Comparison of ENCODE assay signal across 18 cellular contexts in genomic region chr19:40650749-40651305, GRCh38. TPM values are rescaled to one million over a fixed set of nuclear protein-coding genes. Genes with fewer than 3 reads are reported as not detected.
DNase-seq lines count a peak whose midpoint lies in the region; ATAC-seq and TF ChIP-seq lines count a peak whose summit lies in the region.
"Had no signal": no experiment of that assay in that cellular context is flagged by ENCODE, and none has a peak within 500 bp of the region (broad histone marks: within the 10 kb centered on the region; RNA-seq: fewer than 3 reads in every experiment).

No MANE protein-coding gene starts in this region.

- peaks cover 7% of the 10 kb centered on the region for H3K4me1 ChIP-seq in right cardiac atrium (ENCODE audit: control insufficient read depth, insufficient read depth, low read length)

- H3K27me3 Mint-ChIP-seq in chondrocyte (ENCODE audit: low read depth) (no peaks in the 10 kb centered on the region), WTC11 (ENCODE audit: low read depth) (peaks cover 12% of the 10 kb centered on the region)

- H3K27me3 ChIP-seq in right cardiac atrium (ENCODE audit: control insufficient read depth, insufficient read depth) = no peaks in the 10 kb centered on the region

- DNase-seq in GM04503 (ENCODE audit: low read depth) (peak; percentile 94), chondrocyte (ENCODE audit: low spot score) (no peak), right cardiac atrium (peak in 1 of 3 donors; percentile 32), stromal cell of bone marrow (ENCODE audit: low read depth) (peak; percentile 94), HuH-7 (ENCODE audit: low spot score) (no peak), WTC11 (ENCODE audit: low spot score) (no peak), amygdala (lab: John Stamatoyannopoulos, UW) (no peak)
- DNase-seq: activated CD8-positive, alpha-beta memory T cell treated with anti-CD3 and anti-CD28 coated beads for 24 hours; activated naive CD4-positive, alpha-beta T cell treated with anti-CD3 and anti-CD28 coated beads, Interleukin-2, amount 10 ng/mL, durations not matched to agents 7 days and 5 days; CD4-positive, CD25-positive, alpha-beta regulatory T cell; hippocampal formation; NCI-H1930; stimulated activated CD4-positive, alpha-beta T cell treated with anti-CD3 and anti-CD28 coated beads, Interleukin-2, amount 100 ng/mL, for 48 hours had no signal

- H3K4me3 Mint-ChIP-seq in chondrocyte (ENCODE audit: unreplicated experiment) = no peak overlapping the region
- no peak overlapping the region for H3K4me3 Mint-ChIP-seq in WTC11
- H3K4me3 Mint-ChIP-seq: activated naive CD4-positive, alpha-beta T cell treated with anti-CD3 and anti-CD28 coated beads, Interleukin-2, amount 10 ng/mL, durations not matched to agents 7 days and 5 days; dendritic cell treated with granulocyte-macrophage colony-stimulating factor and Interleukin-4, amounts not matched to agents 40 ng/mL and 50 ng/mL, for 4 days; stimulated activated memory B cell treated with anti-CD40 and anti-IgM and Interleukin-4, amounts not matched to agents 10 μg/mL and 1 μg/mL and 100 μg/mL, for 72 hours had no signal

- no peaks in the 10 kb centered on the region for H3K9me3 ChIP-seq in right cardiac atrium (ENCODE audit: control insufficient read depth, low read length)
- H3K9me3 ChIP-seq: prostate gland had no signal

- POLR2A ChIA-PET in WTC11 (lab: Charles Lee) = no interaction called here

- no peak overlapping the region for H3K4me3 ChIP-seq in right cardiac atrium (ENCODE audit: low read length)
- H3K4me3 ChIP-seq: prostate gland had no signal

- CTCF ChIA-PET in WTC11 (lab: Charles Lee) = interaction anchor here (1.2 to 2.2 kb wide), 2 partner anchors 11 to 12 kb away, joined by 4 to 8 read pairs; no protein-coding TSS in a partner anchor

- ATAC-seq in right cardiac atrium = peak; percentile 7 to 50
- ATAC-seq in WTC11 = no peak
- ATAC-seq in GM21367 (IDR thresholded peaks at IDR 0.05; ENCODE audit: unreplicated experiment) = no peak
- ATAC-seq: stimulated activated memory B cell treated with anti-CD40 and anti-IgM and Interleukin-4, amounts not matched to agents 10 μg/mL and 1 μg/mL and 100 μg/mL, for 72 hours had no signal

- no peak for TF ChIP-seq CTCF in chondrocyte (IDR thresholded peaks at IDR 0.05)
- no peak for TF ChIP-seq CTCF in WTC11 (IDR thresholded peaks at IDR 0.05)

- no peaks in the 10 kb centered on the region for H3K36me3 Mint-ChIP-seq in chondrocyte (ENCODE audit: low read depth)
- H3K36me3 Mint-ChIP-seq in WTC11 = peaks cover 7% of the 10 kb centered on the region
- H3K36me3 Mint-ChIP-seq: activated naive CD4-positive, alpha-beta T cell treated with anti-CD3 and anti-CD28 coated beads, Interleukin-2, amount 10 ng/mL, durations not matched to agents 7 days and 5 days; CD4-positive, CD25-positive, alpha-beta regulatory T cell; stimulated activated memory B cell treated with anti-CD40 and anti-IgM and Interleukin-4, amounts not matched to agents 10 μg/mL and 1 μg/mL and 100 μg/mL, for 72 hours had no signal

- H3K27ac Mint-ChIP-seq in chondrocyte (ENCODE audit: unreplicated experiment) = peak overlapping the region; percentile 85
- H3K27ac Mint-ChIP-seq in WTC11 = no peak overlapping the region
- H3K27ac Mint-ChIP-seq: activated naive CD4-positive, alpha-beta T cell treated with anti-CD3 and anti-CD28 coated beads, Interleukin-2, amount 10 ng/mL, durations not matched to agents 7 days and 5 days; dendritic cell treated with granulocyte-macrophage colony-stimulating factor and Interleukin-4, amounts not matched to agents 40 ng/mL and 50 ng/mL, for 4 days; stimulated activated memory B cell treated with anti-CD40 and anti-IgM and Interleukin-4, amounts not matched to agents 10 μg/mL and 1 μg/mL and 100 μg/mL, for 72 hours had no signal

- peaks cover 2% of the 10 kb centered on the region for H3K9me3 Mint-ChIP-seq in chondrocyte (ENCODE audit: low read depth)
- peaks cover 7% of the 10 kb centered on the region for H3K9me3 Mint-ChIP-seq in WTC11
- H3K9me3 Mint-ChIP-seq: activated naive CD4-positive, alpha-beta T cell treated with anti-CD3 and anti-CD28 coated beads, Interleukin-2, amount 10 ng/mL, durations not matched to agents 7 days and 5 days; CD4-positive, CD25-positive, alpha-beta regulatory T cell; dendritic cell treated with granulocyte-macrophage colony-stimulating factor and Interleukin-4, amounts not matched to agents 40 ng/mL and 50 ng/mL, for 4 days; stimulated activated memory B cell treated with anti-CD40 and anti-IgM and Interleukin-4, amounts not matched to agents 10 μg/mL and 1 μg/mL and 100 μg/mL, for 72 hours had no signal

- intact Hi-C loops in right cardiac atrium (cut with DNase I) = no loop called here

- 81% methylated on average over 8 of the region's 8 CpGs for WGBS in right cardiac atrium

- H3K27ac ChIP-seq in right cardiac atrium (ENCODE audit: low read length) = peak overlapping the region; percentile 86
- H3K27ac ChIP-seq: KMS-11 had no signal

- H3K4me1 Mint-ChIP-seq in chondrocyte (ENCODE audit: low read depth) = peaks cover 32% of the 10 kb centered on the region
- no peaks in the 10 kb centered on the region for H3K4me1 Mint-ChIP-seq in WTC11

TF ChIP-seq in WTC11, 78 proteins besides CTCF, POLR2A, EP300 and RAD21:
- TF ChIP-seq ESRRA (CRISPR knock-in tag; IDR thresholded peaks at IDR 0.05; ENCODE audit: borderline replicate concordance) (no peak), ZNF425 (CRISPR knock-in tag; conservative IDR thresholded peaks at IDR 0.05) (no peak)
- TF ChIP-seq, protein P1, sequence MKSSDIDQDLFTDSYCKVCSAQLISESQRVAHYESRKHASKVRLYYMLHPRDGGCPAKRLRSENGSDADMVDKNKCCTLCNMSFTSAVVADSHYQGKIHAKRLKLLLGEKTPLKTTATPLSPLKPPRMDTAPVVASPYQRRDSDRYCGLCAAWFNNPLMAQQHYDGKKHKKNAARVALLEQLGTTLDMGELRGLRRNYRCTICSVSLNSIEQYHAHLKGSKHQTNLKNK (CRISPR knock-in tag; IDR thresholded peaks at IDR 0.05) = no peak

RNA-seq across cellular contexts. Expression of gene NUMBL, which starts 39.6 kb away (rescaled TPM):
- total RNA-seq in chondrocyte (104 to 121 TPM (median 117 TPM) in 3 replicates), right cardiac atrium (10 to 100 TPM; 18.6 to 22.9 (median 20.4) TPM), WTC11 (2021) (30.3 to 38.6 TPM (median 34.9 TPM) in 3 replicates)
- polyA plus RNA-seq in right cardiac atrium = 12.4 TPM

RNA-seq across cellular contexts. Expression of gene LTBP4, which starts 49.7 kb away (rescaled TPM):
- total RNA-seq in chondrocyte (161 to 311 TPM (median 163 TPM) in 3 replicates), right cardiac atrium (100 to 1,000 TPM; 307 to 473 (median 324) TPM), WTC11 (2021) (125 to 168 TPM (median 166 TPM) in 3 replicates)
- polyA plus RNA-seq in right cardiac atrium = 216 TPM

Comparison
In these comparisons a context has a peak if more than half of its experiments do, and no peak if none do; other contexts are left out.
1. DNase-seq: peak in GM04503 (single experiment) and stromal cell of bone marrow (single experiment); none in chondrocyte (single experiment), HuH-7 (single experiment), WTC11 (single experiment) and amygdala (0 of 56).
2. ATAC-seq: peak in right cardiac atrium (2 of 2); none in WTC11 (single experiment) and GM21367 (single experiment).